Comparison of ENCODE assay signal across 1 cellular context in the genomic region with DNA sequence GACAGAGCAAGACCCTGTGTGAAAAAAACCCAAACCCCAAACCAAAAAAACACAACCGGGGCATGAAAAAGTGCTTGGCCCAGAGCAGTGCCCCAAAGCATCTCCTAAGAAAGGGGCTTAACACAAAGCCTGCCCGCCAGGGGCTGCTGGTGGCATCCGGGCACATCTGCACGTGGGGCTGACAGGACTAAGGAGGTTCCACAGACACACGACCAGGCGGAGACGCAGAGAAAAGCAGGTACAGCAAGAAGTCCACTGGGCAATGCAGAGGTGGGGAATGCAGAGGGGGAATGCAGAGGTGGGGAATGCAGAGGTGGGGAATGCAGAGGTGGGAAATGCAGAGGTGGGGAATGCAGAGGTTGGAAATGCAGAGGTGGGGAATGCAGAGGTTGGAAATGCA.
TF ChIP-seq lines count a peak whose summit lies in the region.

No MANE protein-coding gene starts in this region.

TF ChIP-seq in H1, 55 proteins besides CTCF, POLR2A, EP300 and RAD21 (continued from another document):
- no peak for TF ChIP-seq KDM4A (IDR thresholded peaks at IDR 0.05; ENCODE audit: low read depth, low read length, severe bottlenecking)
- TF ChIP-seq, protein P1, sequence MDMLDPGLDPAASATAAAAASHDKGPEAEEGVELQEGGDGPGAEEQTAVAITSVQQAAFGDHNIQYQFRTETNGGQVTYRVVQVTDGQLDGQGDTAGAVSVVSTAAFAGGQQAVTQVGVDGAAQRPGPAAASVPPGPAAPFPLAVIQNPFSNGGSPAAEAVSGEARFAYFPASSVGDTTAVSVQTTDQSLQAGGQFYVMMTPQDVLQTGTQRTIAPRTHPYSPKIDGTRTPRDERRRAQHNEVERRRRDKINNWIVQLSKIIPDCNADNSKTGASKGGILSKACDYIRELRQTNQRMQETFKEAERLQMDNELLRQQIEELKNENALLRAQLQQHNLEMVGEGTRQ (IDR thresholded peaks at IDR 0.05; ENCODE audit: low read length) = no peak
